In the genomic region with DNA sequence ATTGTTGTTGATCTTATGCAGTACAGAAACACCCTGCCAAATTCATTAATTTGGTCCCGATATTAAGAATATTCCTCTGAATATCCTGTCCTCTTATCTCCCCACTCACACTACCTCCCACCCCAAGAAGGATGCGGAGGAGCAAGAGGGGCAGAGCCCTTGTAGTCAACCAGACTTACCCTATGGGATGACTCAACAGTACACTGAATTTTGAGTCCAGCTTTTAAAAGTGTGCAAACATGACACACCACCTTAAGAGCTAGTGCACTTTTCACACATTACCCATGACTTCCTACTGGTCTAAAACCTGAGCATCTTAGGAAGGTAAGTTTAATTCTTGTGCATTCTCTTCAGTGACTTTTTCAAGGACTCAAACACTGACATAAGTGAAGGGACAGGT, we compare ENCODE assay signal across 11 cellular contexts. TPM values are rescaled to one million over a fixed set of nuclear protein-coding genes. Genes with fewer than 3 reads are reported as not detected.
A peak's percentile ranks its signal among the peaks of the same experiment; 100 is the strongest.
DNase-seq lines count a peak whose midpoint lies in the region; ATAC-seq, FAIRE-seq and TF ChIP-seq lines count a peak whose summit lies in the region.
"Had no signal": no experiment of that assay in that cellular context is flagged by ENCODE, and none has a peak within 500 bp of the region (broad histone marks: within the 10 kb centered on the region; RNA-seq: fewer than 3 reads in every experiment).

No MANE protein-coding gene starts in this region.

- H3K4me1 Mint-ChIP-seq in astrocyte (ENCODE audit: low read depth, unreplicated experiment), result peaks cover 66% of the 10 kb centered on the region
- H3K4me1 Mint-ChIP-seq in naive thymus-derived CD4-positive, alpha-beta T cell, result peaks cover 66 to 97% (median 87%) of the 10 kb centered on the region in 7 donors

- peak overlapping the region; percentile 71 for H3K27ac Mint-ChIP-seq in astrocyte (ENCODE audit: unreplicated experiment)
- peak overlapping the region; percentile 57 to 86 (median 77) for H3K27ac Mint-ChIP-seq in naive thymus-derived CD4-positive, alpha-beta T cell

- H3K9me3 ChIP-seq in BLaER1 treated with 17β-estradiol and CSF1 and Interleukin-3, amounts not matched to agents 10 nM and 100 nM (replicated peaks in 1 of 11), result no peaks in the 10 kb centered on the region
- H3K9me3 ChIP-seq in HUES48 (ENCODE audit: control insufficient read depth, insufficient read depth, low read length) (no peaks in the 10 kb centered on the region), astrocyte (ENCODE audit: insufficient read depth, low read depth, low read length) (no peaks in the 10 kb centered on the region), small intestine (ENCODE audit: control insufficient read depth, low read depth) (no peaks in the 10 kb centered on the region)
- H3K9me3 ChIP-seq in naive thymus-derived CD4-positive, alpha-beta T cell (ENCODE audit: control insufficient read depth in 2 of 3, low read length in 3 of 3), result no peaks in the 10 kb centered on the region

- no peak overlapping the region for H3K4me3 ChIP-seq in BLaER1 treated with 17β-estradiol and CSF1 and Interleukin-3, amounts not matched to agents 10 nM and 100 nM
- H3K4me3 ChIP-seq in HUES48 (ENCODE audit: low read depth, low read length) (no peak overlapping the region), astrocyte (ENCODE audit: insufficient read depth, low read depth, low read length) (no peak overlapping the region), small intestine (ENCODE audit: low read depth in 1 of 2, low read length in 2 of 2) (no peak overlapping the region)
- no peak overlapping the region for H3K4me3 ChIP-seq in naive thymus-derived CD4-positive, alpha-beta T cell (ENCODE audit: low read length)

- CTCF ChIA-PET in naive thymus-derived CD4-positive, alpha-beta T cell (lab: Charles Lee), result interaction anchor here (0.7 kb wide), 2 partner anchors 10 kb away, joined by 3 read pairs; no protein-coding TSS in a partner anchor

- no peak overlapping the region for H3K4me3 Mint-ChIP-seq in astrocyte (ENCODE audit: unreplicated experiment)
- peak overlapping the region; percentile 54 to 90 (median 74) for H3K4me3 Mint-ChIP-seq in naive thymus-derived CD4-positive, alpha-beta T cell

- no peak for TF ChIP-seq CTCF in astrocyte (IDR thresholded peaks at IDR 0.05; ENCODE audit: insufficient read depth, low read depth, low read length)

- 70 to 80% (median 79%) methylated on average over 2 of the region's 2 CpGs for WGBS in small intestine, 3 donors

- peaks cover 100% of the 10 kb centered on the region in 11 experiments for H4K20me1 ChIP-seq in BLaER1 treated with 17β-estradiol and CSF1 and Interleukin-3, amounts not matched to agents 10 nM and 100 nM
- peaks cover 99% of the 10 kb centered on the region for H4K20me1 ChIP-seq in astrocyte (ENCODE audit: insufficient read depth, low read length)

- peaks cover 3% of the 10 kb centered on the region for H3K36me3 Mint-ChIP-seq in astrocyte (ENCODE audit: low read depth, unreplicated experiment)
- peaks cover 0 to 14% (median 0%) of the 10 kb centered on the region in 5 donors for H3K36me3 Mint-ChIP-seq in naive thymus-derived CD4-positive, alpha-beta T cell

- no peaks in the 10 kb centered on the region for H3K27me3 Mint-ChIP-seq in astrocyte (ENCODE audit: low read depth, unreplicated experiment)
- H3K27me3 Mint-ChIP-seq in naive thymus-derived CD4-positive, alpha-beta T cell, result no peaks in the 10 kb centered on the region

- DNase-seq in astrocyte (ENCODE audit: low read depth), result peak; percentile 39
- no peak for DNase-seq in naive thymus-derived CD4-positive, alpha-beta T cell
- no peak for DNase-seq in GM19238 (ENCODE audit: insufficient read length, low spot score)
- DNase-seq in small intestine, result no peak
- DNase-seq in H4 (ENCODE audit: low spot score), result no peak
- DNase-seq: NCI-H146; stimulated activated CD4-positive, alpha-beta T cell treated with anti-CD3 and anti-CD28 coated beads, Interleukin-15, amount 100 ng/mL, for 24 hours; T-helper 9 cell had no signal

- H3K4me1 ChIP-seq in BLaER1 treated with 17β-estradiol and CSF1 and Interleukin-3, amounts not matched to agents 10 nM and 100 nM, result peaks cover 75 to 96% (median 91%) of the 10 kb centered on the region in 10 experiments
- peaks cover 61% of the 10 kb centered on the region for H3K4me1 ChIP-seq in HUES48 (ENCODE audit: control insufficient read depth, insufficient read depth, low read length)
- peaks cover 72% of the 10 kb centered on the region for H3K4me1 ChIP-seq in astrocyte (ENCODE audit: insufficient read depth, low read length)
- H3K4me1 ChIP-seq in naive thymus-derived CD4-positive, alpha-beta T cell (ENCODE audit: control insufficient read depth in 2 of 2, insufficient read depth in 2 of 2, low read length in 2 of 2), result peaks cover 45 to 86% of the 10 kb centered on the region in 2 donors
- peaks cover 2 to 32% of the 10 kb centered on the region in 2 donors for H3K4me1 ChIP-seq in small intestine (ENCODE audit: control insufficient read depth in 2 of 2, insufficient read depth in 1 of 2, low read depth in 1 of 2, low read length in 1 of 2)

- no peak overlapping the region for H2AFZ ChIP-seq in astrocyte (ENCODE audit: low read depth, low read length)

- H3K27ac ChIP-seq in BLaER1 treated with 17β-estradiol and CSF1 and Interleukin-3, amounts not matched to agents 10 nM and 100 nM, result peak overlapping the region in 7 of 11 experiments; percentile 23 to 75 (median 53); a peak in 6 of 22 replicates
- peak overlapping the region; percentile 11 for H3K27ac ChIP-seq in HUES48 (ENCODE audit: low read depth, low read length)
- H3K27ac ChIP-seq in astrocyte (ENCODE audit: low read depth, low read length), result peak overlapping the region; percentile 13
- H3K27ac ChIP-seq in naive thymus-derived CD4-positive, alpha-beta T cell (ENCODE audit: low read depth, low read length), result no peak overlapping the region
- no peak overlapping the region for H3K27ac ChIP-seq in small intestine (ENCODE audit: low read depth in 1 of 2, low read length in 1 of 2)

- peaks cover 25 to 88% (median 68%) of the 10 kb centered on the region in 11 experiments for H3K36me3 ChIP-seq in BLaER1 treated with 17β-estradiol and CSF1 and Interleukin-3, amounts not matched to agents 10 nM and 100 nM
- peaks cover 55% of the 10 kb centered on the region for H3K36me3 ChIP-seq in HUES48 (ENCODE audit: control insufficient read depth, insufficient read depth, low read length)
- H3K36me3 ChIP-seq in astrocyte (ENCODE audit: insufficient read depth, low read length), result peaks cover 4% of the 10 kb centered on the region
- H3K36me3 ChIP-seq in naive thymus-derived CD4-positive, alpha-beta T cell (ENCODE audit: control insufficient read depth in 2 of 3, insufficient read depth in 3 of 3, low read length in 3 of 3), result peaks cover 0 to 9% (median 7%) of the 10 kb centered on the region in 3 experiments
- H3K36me3 ChIP-seq in small intestine (ENCODE audit: control insufficient read depth in 2 of 2, insufficient read depth in 2 of 2, low read length in 2 of 2), result peaks cover under 1 to 2% of the 10 kb centered on the region in 2 donors

- FAIRE-seq in astrocyte (lab: Jason Lieb, UNC) (no peak), small intestine (lab: Jason Lieb, UNC) (no peak)

- peak overlapping the region; percentile 75 to 94 (median 90) for H3K4me2 ChIP-seq in BLaER1 treated with 17β-estradiol and CSF1 and Interleukin-3, amounts not matched to agents 10 nM and 100 nM
- H3K4me2 ChIP-seq in astrocyte (ENCODE audit: low read length), result peak overlapping the region; percentile 31

- intact Hi-C loops in naive thymus-derived CD4-positive, alpha-beta T cell (cut with micrococcal nuclease), result no loop called here

- no peaks in the 10 kb centered on the region for H3K27me3 ChIP-seq in BLaER1 treated with 17β-estradiol and CSF1 and Interleukin-3, amounts not matched to agents 10 nM and 100 nM
- no peaks in the 10 kb centered on the region for H3K27me3 ChIP-seq in HUES48 (ENCODE audit: control insufficient read depth, insufficient read depth, low read length)
- no peaks in the 10 kb centered on the region for H3K27me3 ChIP-seq in astrocyte (ENCODE audit: insufficient read depth, low read length)
- H3K27me3 ChIP-seq in naive thymus-derived CD4-positive, alpha-beta T cell (ENCODE audit: control insufficient read depth in 2 of 2, insufficient read depth in 2 of 2, low read length in 2 of 2), result no peaks in the 10 kb centered on the region
- H3K27me3 ChIP-seq in small intestine (ENCODE audit: control insufficient read depth in 2 of 2, insufficient read depth in 2 of 2, low read length in 2 of 2), result no peaks in the 10 kb centered on the region

- no peak for ATAC-seq in naive thymus-derived CD4-positive, alpha-beta T cell
- no peak for ATAC-seq in HG03520 (IDR thresholded peaks at IDR 0.05; ENCODE audit: unreplicated experiment)

- peaks cover 99% of the 10 kb centered on the region for H3K79me2 ChIP-seq in astrocyte (ENCODE audit: insufficient read depth, low read length)

- H3K9ac ChIP-seq in BLaER1 treated with 17β-estradiol and CSF1 and Interleukin-3, amounts not matched to agents 10 nM and 100 nM, result peak overlapping the region in 3 of 11 experiments; percentile 36 to 62 (median 60); a peak in 3 of 22 replicates
- H3K9ac ChIP-seq in HUES48 (ENCODE audit: low read depth, low read length) (no peak overlapping the region; the same call in 1 of the 2 replicates), astrocyte (ENCODE audit: low read length) (no peak overlapping the region)

- POLR2A ChIA-PET in naive thymus-derived CD4-positive, alpha-beta T cell (lab: Charles Lee), result interaction anchor here (1.0 to 2.1 kb wide), 3 partner anchors 9 to 12 kb away, joined by 3 to 20 read pairs (median 3); a partner anchor contains a TSS

- no peaks in the 10 kb centered on the region for H3K9me3 Mint-ChIP-seq in astrocyte (ENCODE audit: unreplicated experiment)
- no peaks in the 10 kb centered on the region for H3K9me3 Mint-ChIP-seq in naive thymus-derived CD4-positive, alpha-beta T cell

RNA-seq across cellular contexts. Expression of a gene that starts 9.5 kb away (rescaled TPM):
- 243 and 266 TPM in 2 replicates for total RNA-seq in astrocyte
- total RNA-seq in naive thymus-derived CD4-positive, alpha-beta T cell, result 100 to 1,000 TPM; 134 to 172 (median 159) TPM
- polyA plus RNA-seq in naive thymus-derived CD4-positive, alpha-beta T cell, result 10 to 100 TPM; 35.0 to 50.7 TPM
- polyA plus RNA-seq in small intestine, result 10 to 100 TPM; 25.5 to 67.2 (median 29.5) TPM
- 139 and 179 TPM in 2 replicates for total RNA-seq in H4 (2014; rRNA removed; shearing (Covaris generic))

Comparison
In these comparisons a context has a peak if more than half of its experiments do, and no peak if none do; other contexts are left out.
1. H3K27ac ChIP-seq: peak in BLaER1 treated with 17β-estradiol and CSF1 and Interleukin-3, amounts not matched to agents 10 nM and 100 nM (7 of 11), HUES48 (single experiment) and astrocyte (single experiment); none in naive thymus-derived CD4-positive, alpha-beta T cell (single experiment) and small intestine (0 of 2).